ENCODE assay signal across 19 cellular contexts in the genomic region with DNA sequence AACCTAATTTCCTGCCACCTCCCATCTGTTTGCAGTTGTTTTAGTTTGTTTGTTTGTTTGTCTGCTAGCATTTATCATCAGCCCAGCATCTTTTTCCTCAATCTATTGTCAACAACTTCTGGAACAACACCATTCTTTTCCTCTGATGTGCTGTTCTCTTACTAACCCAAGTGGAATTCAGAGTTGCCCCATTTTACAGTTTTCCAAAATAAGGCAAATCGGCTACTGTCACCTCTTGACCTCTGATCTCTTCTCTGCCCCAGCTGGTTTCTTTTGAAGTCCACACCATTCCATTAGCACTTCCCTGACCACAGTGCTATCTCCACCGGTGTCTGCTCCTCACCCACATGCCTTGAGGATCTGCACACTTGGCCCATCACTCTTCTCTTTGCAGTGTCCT.
A peak's percentile ranks its signal among the peaks of the same experiment; 100 is the strongest.
DNase-seq lines count a peak whose midpoint lies in the region; ATAC-seq and TF ChIP-seq lines count a peak whose summit lies in the region.
"Had no signal": no experiment of that assay in that cellular context is flagged by ENCODE, and none has a peak within 500 bp of the region (broad histone marks: within the 10 kb centered on the region; RNA-seq: fewer than 3 reads in every experiment).

No MANE protein-coding gene starts in this region.

- no peaks in the 10 kb centered on the region for H4K20me1 ChIP-seq in HCT116 (ENCODE audit: insufficient read depth)

- TF ChIP-seq CTCF in HCT116 (IDR thresholded peaks at IDR 0.05 in 2 of 3, conservative IDR thresholded peaks at IDR 0.05 in 1 of 3; ENCODE audit: borderline replicate concordance in 1 of 3, insufficient read depth in 1 of 3, low read depth in 2 of 3, low read length in 2 of 3) (no peak), epithelial cell of esophagus (IDR thresholded peaks at IDR 0.05; ENCODE audit: insufficient read depth, low read depth, low read length, missing control alignments) (no peak), upper lobe of left lung (IDR thresholded peaks at IDR 0.05) (no peak)

- H3K9me2 ChIP-seq in HCT116 (ENCODE audit: insufficient read depth) = no peaks in the 10 kb centered on the region

- H3K36me3 ChIP-seq in HCT116 (ENCODE audit: control insufficient read depth in 1 of 2, insufficient read depth in 2 of 2, low read length in 2 of 2) (no peaks in the 10 kb centered on the region), mesodermal cell (ENCODE audit: control insufficient read depth, insufficient read depth, low read length) (no peaks in the 10 kb centered on the region), upper lobe of left lung (no peaks in the 10 kb centered on the region)

- H3K79me2 ChIP-seq in HCT116 (ENCODE audit: insufficient read depth, low read length) = no peaks in the 10 kb centered on the region

- H3K4me3 ChIP-seq in HCT116 (replicated peaks in 1 of 2; ENCODE audit: low read depth in 1 of 2, low read length in 2 of 2) (no peak overlapping the region), epithelial cell of esophagus (ENCODE audit: low read length) (no peak overlapping the region), mesodermal cell (ENCODE audit: extremely low read depth, insufficient read depth, low read length, poor library complexity, severe bottlenecking) (no peak overlapping the region), upper lobe of left lung (no peak overlapping the region)
- H3K4me3 ChIP-seq: SK-N-MC had no signal

- RAD21 ChIA-PET in HCT116 (lab: Charles Lee; ENCODE audit: low non-redundant PET in 1 of 2, low total read pairs in 2 of 2, uncharacterized antibody in 2 of 2, unreplicated experiment in 2 of 2) = no interaction called here

- H3K4me2 ChIP-seq in HCT116 (ENCODE audit: low read length) = peak overlapping the region; percentile 37

- TF ChIP-seq EP300 in upper lobe of left lung (IDR thresholded peaks at IDR 0.05) = no peak

- H3K27ac ChIP-seq in HCT116 (ENCODE audit: low read depth, low read length) (no peak overlapping the region), mesodermal cell (ENCODE audit: low read depth, low read length, severe bottlenecking) (peak overlapping the region; percentile 72), upper lobe of left lung (no peak overlapping the region)
- H3K27ac ChIP-seq: SK-N-MC had no signal

- H3K9me3 ChIP-seq in HCT116 (ENCODE audit: control insufficient read depth in 1 of 2, insufficient read depth in 1 of 2, low read depth in 1 of 2, low read length in 2 of 2) = no peaks in the 10 kb centered on the region
- H3K9me3 ChIP-seq in mesodermal cell (ENCODE audit: control insufficient read depth, low read length) = no peaks in the 10 kb centered on the region
- no peaks in the 10 kb centered on the region for H3K9me3 ChIP-seq in upper lobe of left lung

- ATAC-seq in HCT116 (no peak), GM19035 (IDR thresholded peaks at IDR 0.05; ENCODE audit: unreplicated experiment) (no peak), upper lobe of left lung (ENCODE audit: low FRiP score in 2 of 2) (no peak)
- ATAC-seq: Panc1, Right ventricle myocardium inferior had no signal

- H3K4me1 ChIP-seq in HCT116 (ENCODE audit: control insufficient read depth in 1 of 2, insufficient read depth in 2 of 2, low read length in 2 of 2) (peaks cover 0 to 11% of the 10 kb centered on the region in 2 experiments; a peak in 2 of 4 replicates), mesodermal cell (ENCODE audit: control insufficient read depth, insufficient read depth, low read length, poor library complexity, severe bottlenecking) (no peaks in the 10 kb centered on the region), upper lobe of left lung (no peaks in the 10 kb centered on the region)

- TF ChIP-seq RAD21 in HCT116 (IDR thresholded peaks at IDR 0.05; ENCODE audit: low read depth) = no peak

- peak; percentile 12 for DNase-seq in AG20443 (ENCODE audit: low spot score)
- DNase-seq in HCT116 (ENCODE audit: low read depth, low spot score) = no peak
- DNase-seq in epithelial cell of esophagus (ENCODE audit: low read depth) = peak; percentile 42
- no peak for DNase-seq in COLO668 (lab: John Stamatoyannopoulos, UW; ENCODE audit: unreplicated experiment)
- DNase-seq in NCI-H526 treated with DMSO at 0.1 percent for 48 hours (lab: John Stamatoyannopoulos, UW) = no peak
- DNase-seq in upper lobe of left lung = no peak
- DNase-seq: AML-193; CD4-positive, CD25-positive, alpha-beta regulatory T cell; DMS79 treated with DMSO at 0.1 percent for 48 hours; HCEC 1CT; NCI-H1048; NCI-H2107; NCI-H446; NCI-H774 had no signal

- intact Hi-C loops in HCT116 (cut with micrococcal nuclease) = no loop called here

- POLR2A ChIA-PET in HCT116 (lab: Charles Lee) = no interaction called here

- TF ChIP-seq POLR2A in HCT116 (IDR thresholded peaks at IDR 0.05; ENCODE audit: borderline replicate concordance, extremely low read depth, insufficient read depth, insufficient read length) = no peak
- no peak for TF ChIP-seq POLR2A in upper lobe of left lung (IDR thresholded peaks at IDR 0.05)

- peak overlapping the region; percentile 3 for H2AFZ ChIP-seq in HCT116 (ENCODE audit: low read depth, low read length, poor library complexity, severe bottlenecking)

- 55% methylated on average over 2 of the region's 2 CpGs for WGBS in mesodermal cell (ENCODE audit: insufficient coverage in 2 of 2), 2 experiments
- 57 to 74% methylated on average over 2 of the region's 2 CpGs for WGBS in upper lobe of left lung, 2 donors

- BruUV-seq in HCT116 (replicated peaks; lab: Mats Ljungman, UMichigan) = no TSS peak

- H3K27me3 ChIP-seq in HCT116 (ENCODE audit: insufficient read depth, low read length) (no peaks in the 10 kb centered on the region), upper lobe of left lung (no peaks in the 10 kb centered on the region)

- H3K9ac ChIP-seq in HCT116 (ENCODE audit: low read length) = no peak overlapping the region

- CTCF ChIA-PET in HCT116 (lab: Charles Lee) = no interaction called here

TF ChIP-seq in HCT116, 20 proteins besides CTCF, POLR2A, EP300 and RAD21:
- TF ChIP-seq CEBPB (IDR thresholded peaks at IDR 0.05; ENCODE audit: low read depth) (0 out of 2 replicates have a peak, but pooled peaks have one; percentile 14), EZH2phosphoT487 (IDR thresholded peaks at IDR 0.05; ENCODE audit: borderline replicate concordance) (no peak)
TF ChIP-seq in HCT116: peak in this region for 1.

Comparison
In these comparisons a context has a peak if more than half of its experiments do, and no peak if none do; other contexts are left out.
1. DNase-seq: peak in AG20443 (single experiment) and epithelial cell of esophagus (single experiment); none in HCT116 (single experiment), COLO668 (single experiment), NCI-H526 treated with DMSO at 0.1 percent for 48 hours (single experiment) and upper lobe of left lung (0 of 2).